Comparison of ENCODE assay signal across 19 cellular contexts in the genomic region with DNA sequence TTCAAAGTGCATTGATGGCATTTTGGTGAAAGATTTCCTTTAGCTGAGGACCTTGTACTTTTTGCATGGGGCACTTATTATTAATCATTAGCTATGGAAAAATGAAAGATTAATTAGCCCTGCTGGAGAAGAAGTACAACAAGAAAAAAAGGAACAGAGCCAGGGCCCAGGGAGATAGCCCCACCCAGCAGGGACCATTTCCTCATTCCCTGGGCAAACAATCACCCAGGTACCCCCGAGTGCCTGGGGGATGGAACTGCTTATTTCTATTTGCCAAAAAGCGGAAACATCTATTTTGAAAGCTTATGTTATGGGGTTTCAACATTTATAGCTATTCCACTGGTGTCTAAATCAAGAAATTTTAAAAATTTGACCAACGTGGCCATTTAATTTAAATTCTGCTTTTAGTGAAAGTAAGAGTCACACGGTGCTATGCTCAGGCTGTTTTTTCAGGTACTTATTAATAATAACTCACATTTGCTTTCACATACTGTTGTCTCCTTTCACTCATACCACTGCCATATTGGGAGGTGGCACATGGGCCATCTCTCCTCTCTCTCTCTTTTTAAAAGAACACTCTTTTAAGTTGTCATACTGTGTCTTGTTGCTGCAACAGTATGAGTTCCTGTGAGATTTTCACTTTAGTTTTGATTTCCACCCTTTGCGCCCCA.
DNase-seq lines count a peak whose midpoint lies in the region; TF ChIP-seq lines count a peak whose summit lies in the region.
"Had no signal": no experiment of that assay in that cellular context is flagged by ENCODE, and none has a peak within 500 bp of the region (broad histone marks: within the 10 kb centered on the region; RNA-seq: fewer than 3 reads in every experiment).

No MANE protein-coding gene starts in this region.

- peak; percentile 58 for DNase-seq in NB4 (ENCODE audit: low read depth)
- DNase-seq in NCI-H128 (lab: John Stamatoyannopoulos, UW; ENCODE audit: unreplicated experiment): no peak
- no peak for DNase-seq in activated T-helper 1 cell treated with anti-CD3 and anti-CD28 coated beads, Interleukin-12 subunit alpha, Interleukin-12 subunit beta, Interleukin-2, Interleukin-4 antibody, amounts not matched to agents 30 ng/mL and 10 ng/mL and 1 ng/mL, durations not matched to agents 14 hours and 24 hours and 36 hours (ENCODE audit: low spot score)
- DNase-seq in NCI-H2029 (lab: John Stamatoyannopoulos, UW): no peak
- DNase-seq in H4 (ENCODE audit: low spot score): no peak
- DNase-seq: activated naive CD8-positive, alpha-beta T cell treated with anti-CD3 and anti-CD28 coated beads for 36 hours; CD4-positive, alpha-beta memory T cell; DMS53; H7; MG63; NCI-H2029 treated with DMSO at 0.1 percent for 48 hours; NCI-H446; stimulated activated CD4-positive, alpha-beta T cell treated with anti-CD3 and anti-CD28 coated beads, Interleukin-4, amount 100 ng/mL, for 1 hour; stimulated activated naive CD8-positive, alpha-beta T cell treated with anti-CD3 and anti-CD28 coated beads, Interleukin-15, amount 100 ng/mL, for 72 hours had no signal

- H3K4me3 Mint-ChIP-seq in dendritic cell treated with granulocyte-macrophage colony-stimulating factor and Interleukin-4, amounts not matched to agents 40 ng/mL and 50 ng/mL, for 4 days: no peak overlapping the region
- H3K4me3 Mint-ChIP-seq in activated T-helper 1 cell treated with anti-CD3 and anti-CD28 coated beads, Interleukin-12 subunit alpha, Interleukin-12 subunit beta, Interleukin-2, Interleukin-4 antibody, amounts not matched to agents 30 ng/mL and 10 ng/mL and 1 ng/mL, durations not matched to agents 14 hours and 24 hours and 36 hours: no peak overlapping the region
- H3K4me3 Mint-ChIP-seq: activated naive CD8-positive, alpha-beta T cell treated with anti-CD3 and anti-CD28 coated beads for 36 hours; CD4-positive, alpha-beta memory T cell; stimulated activated naive CD8-positive, alpha-beta T cell treated with anti-CD3 and anti-CD28 coated beads, Interleukin-15, amount 100 ng/mL, for 72 hours; type B pancreatic cell had no signal

- intact Hi-C loops in dendritic cell treated with granulocyte-macrophage colony-stimulating factor and Interleukin-4, amounts not matched to agents 40 ng/mL and 50 ng/mL, for 4 days (cut with micrococcal nuclease): loop anchor here (5.0 to 10.0 kb wide), 2 partner anchors 143 to 145 kb away; partner anchors contain the start of genes EPC1 and KIF5B
- intact Hi-C loops in activated T-helper 1 cell treated with anti-CD3 and anti-CD28 coated beads, Interleukin-12 subunit alpha, Interleukin-12 subunit beta, Interleukin-2, Interleukin-4 antibody, amounts not matched to agents 30 ng/mL and 10 ng/mL and 1 ng/mL, durations not matched to agents 14 hours and 24 hours and 36 hours (cut with micrococcal nuclease): no loop called here

- CTCF ChIA-PET in HEK293 (lab: Yijun Ruan, JAX): interaction anchor here (1.1 to 2.7 kb wide), 2 partner anchors 9 to 176 kb away, joined by 8 to 15 read pairs; no protein-coding TSS in a partner anchor

- no peak for TF ChIP-seq CTCF in HEK293 (tag by site-specific recombination; IDR thresholded peaks at IDR 0.05)
- no peak for TF ChIP-seq CTCF in NB4 (IDR thresholded peaks at IDR 0.05; ENCODE audit: low read depth, low read length)
- TF ChIP-seq CTCF in neutrophil (IDR thresholded peaks at IDR 0.05): no peak

- H3K36me3 Mint-ChIP-seq in dendritic cell treated with granulocyte-macrophage colony-stimulating factor and Interleukin-4, amounts not matched to agents 40 ng/mL and 50 ng/mL, for 4 days (ENCODE audit: low read depth): peaks cover 8% of the 10 kb centered on the region
- no peaks in the 10 kb centered on the region for H3K36me3 Mint-ChIP-seq in activated T-helper 1 cell treated with anti-CD3 and anti-CD28 coated beads, Interleukin-12 subunit alpha, Interleukin-12 subunit beta, Interleukin-2, Interleukin-4 antibody, amounts not matched to agents 30 ng/mL and 10 ng/mL and 1 ng/mL, durations not matched to agents 14 hours and 24 hours and 36 hours (ENCODE audit: low read depth)
- H3K36me3 Mint-ChIP-seq: activated naive CD8-positive, alpha-beta T cell treated with anti-CD3 and anti-CD28 coated beads for 36 hours; type B pancreatic cell had no signal

- H3K4me1 ChIP-seq in HEK293 (ENCODE audit: control insufficient read depth, insufficient read depth, low read length) (no peaks in the 10 kb centered on the region), neutrophil (ENCODE audit: control insufficient read depth in 1 of 2, insufficient read depth in 1 of 2, low read depth in 1 of 2, low read length in 1 of 2) (peaks cover 8 to 11% of the 10 kb centered on the region in 2 experiments)

- H3K4me3 ChIP-seq in HEK293 (ENCODE audit: low read depth, low read length) (no peak overlapping the region), NB4 (ENCODE audit: low read depth, low read length) (no peak overlapping the region), neutrophil (ENCODE audit: low read depth in 1 of 2, low read length in 1 of 2) (no peak overlapping the region)
- H3K4me3 ChIP-seq: MG63 had no signal

- no peak overlapping the region for H3K27ac ChIP-seq in HEK293 (ENCODE audit: extremely low read depth, low read depth, low read length)
- peak overlapping the region; percentile 39 for H3K27ac ChIP-seq in neutrophil
- H3K27ac ChIP-seq: RWPE1 had no signal

- no peak for TF ChIP-seq POLR2A in NB4 (IDR thresholded peaks at IDR 0.05; ENCODE audit: extremely low read depth, insufficient read length)

- POLR2A ChIA-PET in HEK293 (lab: Yijun Ruan, JAX): no interaction called here

- peaks cover 49% of the 10 kb centered on the region for H3K4me1 Mint-ChIP-seq in dendritic cell treated with granulocyte-macrophage colony-stimulating factor and Interleukin-4, amounts not matched to agents 40 ng/mL and 50 ng/mL, for 4 days (ENCODE audit: low read depth)
- H3K4me1 Mint-ChIP-seq in activated T-helper 1 cell treated with anti-CD3 and anti-CD28 coated beads, Interleukin-12 subunit alpha, Interleukin-12 subunit beta, Interleukin-2, Interleukin-4 antibody, amounts not matched to agents 30 ng/mL and 10 ng/mL and 1 ng/mL, durations not matched to agents 14 hours and 24 hours and 36 hours (ENCODE audit: low read depth): no peaks in the 10 kb centered on the region
- H3K4me1 Mint-ChIP-seq: stimulated activated naive CD8-positive, alpha-beta T cell treated with anti-CD3 and anti-CD28 coated beads, Interleukin-15, amount 100 ng/mL, for 72 hours had no signal

- H3K9me3 ChIP-seq in HEK293 (ENCODE audit: control insufficient read depth, insufficient read depth, low read depth, low read length) (no peaks in the 10 kb centered on the region), neutrophil (no peaks in the 10 kb centered on the region)
- H3K9me3 ChIP-seq: MG63 had no signal

- H3K27ac Mint-ChIP-seq in dendritic cell treated with granulocyte-macrophage colony-stimulating factor and Interleukin-4, amounts not matched to agents 40 ng/mL and 50 ng/mL, for 4 days: peak overlapping the region; percentile 58
- no peak overlapping the region for H3K27ac Mint-ChIP-seq in activated T-helper 1 cell treated with anti-CD3 and anti-CD28 coated beads, Interleukin-12 subunit alpha, Interleukin-12 subunit beta, Interleukin-2, Interleukin-4 antibody, amounts not matched to agents 30 ng/mL and 10 ng/mL and 1 ng/mL, durations not matched to agents 14 hours and 24 hours and 36 hours
- H3K27ac Mint-ChIP-seq: activated naive CD8-positive, alpha-beta T cell treated with anti-CD3 and anti-CD28 coated beads for 36 hours; stimulated activated naive CD8-positive, alpha-beta T cell treated with anti-CD3 and anti-CD28 coated beads, Interleukin-15, amount 100 ng/mL, for 72 hours; type B pancreatic cell had no signal

- H3K36me3 ChIP-seq in HEK293 (ENCODE audit: control insufficient read depth in 2 of 2, insufficient read depth in 1 of 2, low read length in 2 of 2): no peaks in the 10 kb centered on the region
- no peaks in the 10 kb centered on the region for H3K36me3 ChIP-seq in neutrophil
- H3K36me3 ChIP-seq: MG63 had no signal

- peaks cover 12% of the 10 kb centered on the region for H3K9me3 Mint-ChIP-seq in dendritic cell treated with granulocyte-macrophage colony-stimulating factor and Interleukin-4, amounts not matched to agents 40 ng/mL and 50 ng/mL, for 4 days
- H3K9me3 Mint-ChIP-seq in activated T-helper 1 cell treated with anti-CD3 and anti-CD28 coated beads, Interleukin-12 subunit alpha, Interleukin-12 subunit beta, Interleukin-2, Interleukin-4 antibody, amounts not matched to agents 30 ng/mL and 10 ng/mL and 1 ng/mL, durations not matched to agents 14 hours and 24 hours and 36 hours: no peaks in the 10 kb centered on the region
- H3K9me3 Mint-ChIP-seq: activated naive CD8-positive, alpha-beta T cell treated with anti-CD3 and anti-CD28 coated beads for 36 hours; stimulated activated naive CD8-positive, alpha-beta T cell treated with anti-CD3 and anti-CD28 coated beads, Interleukin-15, amount 100 ng/mL, for 72 hours; type B pancreatic cell had no signal

- H3K27me3 Mint-ChIP-seq in dendritic cell treated with granulocyte-macrophage colony-stimulating factor and Interleukin-4, amounts not matched to agents 40 ng/mL and 50 ng/mL, for 4 days: no peaks in the 10 kb centered on the region
- H3K27me3 Mint-ChIP-seq in activated T-helper 1 cell treated with anti-CD3 and anti-CD28 coated beads, Interleukin-12 subunit alpha, Interleukin-12 subunit beta, Interleukin-2, Interleukin-4 antibody, amounts not matched to agents 30 ng/mL and 10 ng/mL and 1 ng/mL, durations not matched to agents 14 hours and 24 hours and 36 hours (ENCODE audit: insufficient read depth): peaks cover 2% of the 10 kb centered on the region
- H3K27me3 Mint-ChIP-seq: stimulated activated naive CD8-positive, alpha-beta T cell treated with anti-CD3 and anti-CD28 coated beads, Interleukin-15, amount 100 ng/mL, for 72 hours; type B pancreatic cell had no signal

- no peaks in the 10 kb centered on the region for H3K27me3 ChIP-seq in neutrophil
- H3K27me3 ChIP-seq: MG63 had no signal

TF ChIP-seq in HEK293, 187 proteins besides CTCF, POLR2A, EP300 and RAD21:
- TF ChIP-seq GLI4 (tag by site-specific recombination; IDR thresholded peaks at IDR 0.05) (no peak), ZNF529 (tag by site-specific recombination; IDR thresholded peaks at IDR 0.05; ENCODE audit: insufficient replicate concordance) (peak; percentile 62)
TF ChIP-seq in HEK293: peak in this region for 1.
